In genomic region chr13:40564342-40564997, GRCh38 we compare ENCODE assay signal across 10 cellular contexts.
DNase-seq lines count a peak whose midpoint lies in the region; ATAC-seq lines count a peak whose summit lies in the region.
"Had no signal": no experiment of that assay in that cellular context is flagged by ENCODE, and none has a peak within 500 bp of the region (broad histone marks: within the 10 kb centered on the region; RNA-seq: fewer than 3 reads in every experiment).

No MANE protein-coding gene starts in this region.

- no peaks in the 10 kb centered on the region for H3K9me3 Mint-ChIP-seq in activated CD4-positive, alpha-beta T cell treated with anti-CD3 and anti-CD28 coated beads for 36 hours (ENCODE audit: low read depth)
- peaks cover 5% of the 10 kb centered on the region for H3K9me3 Mint-ChIP-seq in activated CD4-positive, alpha-beta T cell treated with anti-CD3 and anti-CD28 coated beads, Interleukin-2, amount 10 ng/mL, durations not matched to agents 7 days and 5 days
- peaks cover 4% of the 10 kb centered on the region for H3K9me3 Mint-ChIP-seq in T-helper 1 cell treated with Interleukin-12 subunit alpha and Interleukin-12 subunit beta and Interleukin-4 antibody, amounts not matched to agents 30 μg/mL and 1 μg/mL, for 36 hours
- H3K9me3 Mint-ChIP-seq: activated T-helper 2 cell treated with anti-CD3 and anti-CD28 coated beads, Interferon-gamma antibody, Interleukin-2, Interleukin-4, amounts not matched to agents 10 μg/mL and 5 μg/mL and 100 μg/mL, durations not matched to agents 14 hours and 24 hours and 36 hours had no signal

- ATAC-seq in activated CD4-positive, alpha-beta T cell treated with anti-CD3 and anti-CD28 coated beads for 36 hours, result peak; percentile 48
- ATAC-seq in left ventricle myocardium superior, result peak; percentile 14
- peak; percentile 16 for ATAC-seq in stimulated activated naive CD8-positive, alpha-beta T cell treated with anti-CD3 and anti-CD28 coated beads, Interleukin-15, Interleukin-2, amounts not matched to agents 100 U/mL and 50 U/mL, for 24 hours

- intact Hi-C loops in activated CD4-positive, alpha-beta T cell treated with anti-CD3 and anti-CD28 coated beads for 36 hours (cut with DNase I, micrococcal nuclease), result no loop called here
- intact Hi-C loops in left ventricle myocardium superior (cut with micrococcal nuclease), result no loop called here

- POLR2A ChIA-PET in activated CD4-positive, alpha-beta T cell treated with anti-CD3 and anti-CD28 coated beads for 36 hours (lab: Charles Lee), result no interaction called here
- POLR2A ChIA-PET in activated CD4-positive, alpha-beta T cell treated with anti-CD3 and anti-CD28 coated beads, Interleukin-2, amount 10 ng/mL, durations not matched to agents 7 days and 5 days (lab: Charles Lee), result no interaction called here

- peak overlapping the region; percentile 6 for H3K4me3 Mint-ChIP-seq in activated CD4-positive, alpha-beta T cell treated with anti-CD3 and anti-CD28 coated beads for 36 hours
- no peak overlapping the region for H3K4me3 Mint-ChIP-seq in activated CD4-positive, alpha-beta T cell treated with anti-CD3 and anti-CD28 coated beads, Interleukin-2, amount 10 ng/mL, durations not matched to agents 7 days and 5 days
- H3K4me3 Mint-ChIP-seq in T-helper 1 cell treated with Interleukin-12 subunit alpha and Interleukin-12 subunit beta and Interleukin-4 antibody, amounts not matched to agents 30 μg/mL and 1 μg/mL, for 36 hours, result no peak overlapping the region

- H3K36me3 Mint-ChIP-seq in activated CD4-positive, alpha-beta T cell treated with anti-CD3 and anti-CD28 coated beads for 36 hours (ENCODE audit: low read depth), result peaks cover 26% of the 10 kb centered on the region
- peaks cover 20% of the 10 kb centered on the region for H3K36me3 Mint-ChIP-seq in activated CD4-positive, alpha-beta T cell treated with anti-CD3 and anti-CD28 coated beads, Interleukin-2, amount 10 ng/mL, durations not matched to agents 7 days and 5 days (ENCODE audit: low read depth)
- peaks cover 17% of the 10 kb centered on the region for H3K36me3 Mint-ChIP-seq in T-helper 1 cell treated with Interleukin-12 subunit alpha and Interleukin-12 subunit beta and Interleukin-4 antibody, amounts not matched to agents 30 μg/mL and 1 μg/mL, for 36 hours (ENCODE audit: low read depth)

- H3K4me1 Mint-ChIP-seq in activated CD4-positive, alpha-beta T cell treated with anti-CD3 and anti-CD28 coated beads for 36 hours, result peaks cover 84% of the 10 kb centered on the region
- H3K4me1 Mint-ChIP-seq in activated CD4-positive, alpha-beta T cell treated with anti-CD3 and anti-CD28 coated beads, Interleukin-2, amount 10 ng/mL, durations not matched to agents 7 days and 5 days, result peaks cover 64% of the 10 kb centered on the region
- peaks cover 52% of the 10 kb centered on the region for H3K4me1 Mint-ChIP-seq in T-helper 1 cell treated with Interleukin-12 subunit alpha and Interleukin-12 subunit beta and Interleukin-4 antibody, amounts not matched to agents 30 μg/mL and 1 μg/mL, for 36 hours (ENCODE audit: low read depth)

- CTCF ChIA-PET in activated CD4-positive, alpha-beta T cell treated with anti-CD3 and anti-CD28 coated beads for 36 hours (lab: Charles Lee), result interaction anchor here (0.6 to 1.6 kb wide), 10 partner anchors 11 to 600 kb away, joined by 3 to 5 read pairs (median 3); no protein-coding TSS in a partner anchor
- CTCF ChIA-PET in activated CD4-positive, alpha-beta T cell treated with anti-CD3 and anti-CD28 coated beads, Interleukin-2, amount 10 ng/mL, durations not matched to agents 7 days and 5 days (lab: Charles Lee), result interaction anchor here (0.6 to 1.5 kb wide), 4 partner anchors 10 to 496 kb away, joined by 3 to 4 read pairs (median 3); no protein-coding TSS in a partner anchor

- no peaks in the 10 kb centered on the region for H3K27me3 Mint-ChIP-seq in activated CD4-positive, alpha-beta T cell treated with anti-CD3 and anti-CD28 coated beads for 36 hours
- H3K27me3 Mint-ChIP-seq in activated CD4-positive, alpha-beta T cell treated with anti-CD3 and anti-CD28 coated beads, Interleukin-2, amount 10 ng/mL, durations not matched to agents 7 days and 5 days, result no peaks in the 10 kb centered on the region
- no peaks in the 10 kb centered on the region for H3K27me3 Mint-ChIP-seq in T-helper 1 cell treated with Interleukin-12 subunit alpha and Interleukin-12 subunit beta and Interleukin-4 antibody, amounts not matched to agents 30 μg/mL and 1 μg/mL, for 36 hours (ENCODE audit: low read depth)

- peak; percentile 37 for DNase-seq in activated CD4-positive, alpha-beta T cell treated with anti-CD3 and anti-CD28 coated beads for 36 hours
- no peak for DNase-seq in activated CD4-positive, alpha-beta T cell treated with anti-CD3 and anti-CD28 coated beads, Interleukin-2, amount 10 ng/mL, durations not matched to agents 7 days and 5 days
- DNase-seq in left ventricle myocardium superior (no peak), ecto neural progenitor cell (ENCODE audit: low spot score) (no peak), SK-N-DZ (ENCODE audit: low spot score) (no peak), NCI-H146 treated with DMSO at 0.1 percent for 48 hours (lab: John Stamatoyannopoulos, UW; ENCODE audit: unreplicated experiment) (no peak)
- peak; percentile 22 for DNase-seq in stimulated activated naive CD8-positive, alpha-beta T cell treated with anti-CD3 and anti-CD28 coated beads, Interleukin-15, Interleukin-2, amounts not matched to agents 100 U/mL and 50 U/mL, for 24 hours
- DNase-seq: stimulated activated CD4-positive, alpha-beta T cell treated with anti-CD3 and anti-CD28 coated beads, Interleukin-4, amount 100 ng/mL, for 4 hours had no signal

- H3K27ac Mint-ChIP-seq in activated CD4-positive, alpha-beta T cell treated with anti-CD3 and anti-CD28 coated beads for 36 hours, result peak overlapping the region; percentile 75
- no peak overlapping the region for H3K27ac Mint-ChIP-seq in activated CD4-positive, alpha-beta T cell treated with anti-CD3 and anti-CD28 coated beads, Interleukin-2, amount 10 ng/mL, durations not matched to agents 7 days and 5 days
- H3K27ac Mint-ChIP-seq in T-helper 1 cell treated with Interleukin-12 subunit alpha and Interleukin-12 subunit beta and Interleukin-4 antibody, amounts not matched to agents 30 μg/mL and 1 μg/mL, for 36 hours, result peak overlapping the region; percentile 11
- H3K27ac Mint-ChIP-seq: activated T-helper 2 cell treated with anti-CD3 and anti-CD28 coated beads, Interferon-gamma antibody, Interleukin-2, Interleukin-4, amounts not matched to agents 10 μg/mL and 5 μg/mL and 100 μg/mL, durations not matched to agents 14 hours and 24 hours and 36 hours had no signal

Comparison
In these comparisons a context has a peak if more than half of its experiments do, and no peak if none do; other contexts are left out.
1. DNase-seq: peak in activated CD4-positive, alpha-beta T cell treated with anti-CD3 and anti-CD28 coated beads for 36 hours (single experiment) and stimulated activated naive CD8-positive, alpha-beta T cell treated with anti-CD3 and anti-CD28 coated beads, Interleukin-15, Interleukin-2, amounts not matched to agents 100 U/mL and 50 U/mL, for 24 hours (single experiment); none in activated CD4-positive, alpha-beta T cell treated with anti-CD3 and anti-CD28 coated beads, Interleukin-2, amount 10 ng/mL, durations not matched to agents 7 days and 5 days (single experiment), left ventricle myocardium superior (single experiment), ecto neural progenitor cell (single experiment), SK-N-DZ (single experiment) and NCI-H146 treated with DMSO at 0.1 percent for 48 hours (single experiment).
2. Peak in every context shown above with its lines, with median percentiles within 50 percentile points of each other: ATAC-seq.